In the genomic region with DNA sequence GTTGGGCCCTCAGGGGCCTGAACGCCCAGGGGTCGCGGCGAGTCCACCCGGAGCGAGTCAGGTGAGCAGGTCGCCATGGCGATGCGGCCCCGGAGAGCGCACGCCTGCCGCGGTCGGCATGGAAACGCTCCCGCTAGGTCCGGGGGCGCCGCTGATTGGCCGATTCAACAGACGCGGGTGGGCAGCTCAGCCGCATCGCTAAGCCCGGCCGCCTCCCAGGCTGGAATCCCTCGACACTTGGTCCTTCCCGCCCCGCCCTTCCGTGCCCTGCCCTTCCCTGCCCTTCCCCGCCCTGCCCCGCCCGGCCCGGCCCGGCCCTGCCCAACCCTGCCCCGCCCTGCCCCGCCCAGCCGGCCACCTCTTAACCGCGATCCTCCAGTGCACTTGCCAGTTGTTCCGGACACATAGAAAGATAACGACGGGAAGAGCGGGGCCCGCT, we compare ENCODE assay signal across 8 cellular contexts. TPM values are rescaled to one million over a fixed set of nuclear protein-coding genes. Genes with fewer than 3 reads are reported as not detected.
DNase-seq lines count a peak whose midpoint lies in the region; FAIRE-seq and TF ChIP-seq lines count a peak whose summit lies in the region.

TSS of gene CCNA1 (plus strand) at position 390 of the 439 bp plus-strand sequence. CDS start 562 bp downstream, outside the sequence.

- H3K36me3 ChIP-seq in transverse colon = no peaks in the 10 kb centered on the region
- H3K36me3 ChIP-seq in Karpas-422 (ENCODE audit: insufficient read depth, low read length) = no peaks in the 10 kb centered on the region

- no peak for TF ChIP-seq POLR2A in transverse colon (IDR thresholded peaks at IDR 0.05)

- no peak within 1 kb of the TSS for H3K9ac ChIP-seq in Karpas-422 (ENCODE audit: low read length)

- no peaks in the 10 kb centered on the region for H3K9me3 ChIP-seq in transverse colon
- H3K9me3 ChIP-seq in Karpas-422 (ENCODE audit: low read length) = no peaks in the 10 kb centered on the region

- no peaks in the 10 kb centered on the region for H3K79me2 ChIP-seq in Karpas-422 (ENCODE audit: low read length)

- intact Hi-C loops in transverse colon (cut with DNase I; ENCODE audit: low total_unique reads) = no loop called here

- no peak for TF ChIP-seq CTCF in HFF-Myc (IDR thresholded peaks at IDR 0.05; ENCODE audit: low read depth, low read length, missing control alignments)
- no peak for TF ChIP-seq CTCF in transverse colon (IDR thresholded peaks at IDR 0.05)

- H3K27ac ChIP-seq in cingulate gyrus (ENCODE audit: low read depth, low read length) (peak within 1 kb of the TSS; percentile 29), transverse colon (no peak within 1 kb of the TSS), Karpas-422 (ENCODE audit: low read length) (no peak within 1 kb of the TSS)

- H3K4me3 ChIP-seq in HFF-Myc (replicated peaks; ENCODE audit: low read depth, low read length) (peak within 1 kb of the TSS; percentile 48), transverse colon (peak within 1 kb of the TSS; percentile 14 to 55 (median 25)), Karpas-422 (ENCODE audit: low read length) (no peak within 1 kb of the TSS)

- TF ChIP-seq EP300 in transverse colon (IDR thresholded peaks at IDR 0.05; ENCODE audit: low read depth) = no peak

- FAIRE-seq in RCC 7860 (lab: Jason Lieb, UNC) = no peak

- WGBS in transverse colon (ENCODE audit: low coverage in 1 of 2), 2 donors = 24% methylated on average over 18 of the region's 46 CpGs; no CpG with 5 or more reads in 1 of the 2 donors

- no peaks in the 10 kb centered on the region for H3K9me2 ChIP-seq in Karpas-422 (replicated peaks; ENCODE audit: insufficient read depth, low read length)

- H3K27me3 ChIP-seq in transverse colon = peaks cover 44% of the 10 kb centered on the region
- no peaks in the 10 kb centered on the region for H3K27me3 ChIP-seq in Karpas-422 (ENCODE audit: low read length)

- in situ Hi-C loops in transverse colon (cut with MboI; ENCODE audit: low pct_ligation_motif_present in 1 of 4, low pct_unique_long_range_greater_than_20kb in 1 of 4, low sequenced_read_pairs in 3 of 4) = loop anchor here in 1 of 4 donors (25.0 kb wide), 1 partner anchor 305 kb away; no protein-coding TSS in a partner anchor

- DNase-seq in DMS79 (lab: John Stamatoyannopoulos, UW) (peak; percentile 37), HFF-Myc (ENCODE audit: extremely low read depth, low read depth) (no peak), RCC 7860 (ENCODE audit: low spot score) (peak; percentile 8), lung microvascular endothelial cell (ENCODE audit: low read depth in 2 of 2) (peak; percentile 35 to 42), transverse colon (no peak), DMS114 treated with DMSO at 0.1 percent for 48 hours (lab: John Stamatoyannopoulos, UW; ENCODE audit: unreplicated experiment) (no peak), Karpas-422 (no peak)

- peaks cover 0 to 21% (median 9%) of the 10 kb centered on the region in 4 donors for H3K4me1 ChIP-seq in transverse colon
- peaks cover 7% of the 10 kb centered on the region for H3K4me1 ChIP-seq in Karpas-422 (ENCODE audit: low read length)

- H2AFZ ChIP-seq in Karpas-422 (ENCODE audit: low read length) = no peak within 1 kb of the TSS

- H4K20me1 ChIP-seq in Karpas-422 (ENCODE audit: insufficient read depth, low read depth, low read length) = no peaks in the 10 kb centered on the region

- H3K4me2 ChIP-seq in Karpas-422 (ENCODE audit: low read depth, low read length, poor library complexity, severe bottlenecking) = no peak within 1 kb of the TSS

RNA-seq across cellular contexts. Expression of gene CCNA1, which starts in this region (rescaled TPM):
- total RNA-seq in lung microvascular endothelial cell = 0.20 and 9.8 TPM in 2 replicates
- total RNA-seq in transverse colon = not detected
- not detected in 2 replicates for total RNA-seq in Karpas-422 (2014; rRNA removed; shearing (Covaris generic); ENCODE audit: low replicate concordance)

Comparison
In these comparisons a context has a peak if more than half of its experiments do, and no peak if none do; other contexts are left out.
1. DNase-seq: peak in DMS79 (single experiment), RCC 7860 (single experiment) and lung microvascular endothelial cell (2 of 2); none in HFF-Myc (single experiment), transverse colon (single experiment), DMS114 treated with DMSO at 0.1 percent for 48 hours (single experiment) and Karpas-422 (single experiment).